Comparison of ENCODE assay signal across 8 cellular contexts in genomic region chr5:75668988-75669760, GRCh38. TPM values are rescaled to one million over a fixed set of nuclear protein-coding genes. Genes with fewer than 3 reads are reported as not detected.
DNase-seq lines count a peak whose midpoint lies in the region; ATAC-seq and TF ChIP-seq lines count a peak whose summit lies in the region.

No MANE protein-coding gene starts in this region.

- DNase-seq in KBM-7 (peak; percentile 73), T-cell (peak in 20 of 34 experiments; percentile 2 to 50 (median 16)), brain microvascular endothelial cell (peak; percentile 40), upper lobe of left lung (peak in 1 of 2 donors; percentile 44), NCI-H1048 (lab: John Stamatoyannopoulos, UW) (no peak)
- peak in 3 of 9 donors; percentile 3 to 61 (median 10) for DNase-seq in naive thymus-derived CD4-positive, alpha-beta T cell

- H3K27ac ChIP-seq in brain microvascular endothelial cell: no peak overlapping the region
- H3K27ac ChIP-seq in naive thymus-derived CD4-positive, alpha-beta T cell (ENCODE audit: low read depth, low read length): peak overlapping the region; percentile 42
- H3K27ac ChIP-seq in upper lobe of left lung: peak overlapping the region in 3 of 4 donors; percentile 14 to 30 (median 19)

- H3K36me3 Mint-ChIP-seq in T-cell: peaks cover 17% of the 10 kb centered on the region
- H3K36me3 Mint-ChIP-seq in naive thymus-derived CD4-positive, alpha-beta T cell: peaks cover 0 to 19% (median 14%) of the 10 kb centered on the region in 5 donors

- no peaks in the 10 kb centered on the region for H3K27me3 ChIP-seq in brain microvascular endothelial cell (replicated peaks)
- no peaks in the 10 kb centered on the region for H3K27me3 ChIP-seq in naive thymus-derived CD4-positive, alpha-beta T cell (ENCODE audit: control insufficient read depth in 2 of 2, insufficient read depth in 2 of 2, low read length in 2 of 2)
- H3K27me3 ChIP-seq in upper lobe of left lung: no peaks in the 10 kb centered on the region

- no peak for TF ChIP-seq EP300 in upper lobe of left lung (IDR thresholded peaks at IDR 0.05)

- H3K36me3 ChIP-seq in brain microvascular endothelial cell (replicated peaks) (no peaks in the 10 kb centered on the region), upper lobe of left lung (peaks cover 0 to 10% (median 0%) of the 10 kb centered on the region in 4 donors)
- peaks cover 0 to 7% (median 0%) of the 10 kb centered on the region in 3 experiments for H3K36me3 ChIP-seq in naive thymus-derived CD4-positive, alpha-beta T cell (ENCODE audit: control insufficient read depth in 2 of 3, insufficient read depth in 3 of 3, low read length in 3 of 3)

- ATAC-seq in GM21717 (IDR thresholded peaks at IDR 0.05; ENCODE audit: unreplicated experiment) (peak; percentile 89), T-cell (replicated peaks in 1 of 4) (peak; percentile 70 to 91 (median 80)), upper lobe of left lung (ENCODE audit: low FRiP score in 2 of 2) (peak; percentile 59 to 75)
- peak; percentile 90 for ATAC-seq in naive thymus-derived CD4-positive, alpha-beta T cell

- H3K9me3 ChIP-seq in naive thymus-derived CD4-positive, alpha-beta T cell (ENCODE audit: control insufficient read depth in 2 of 3, low read length in 3 of 3): no peaks in the 10 kb centered on the region
- no peaks in the 10 kb centered on the region for H3K9me3 ChIP-seq in upper lobe of left lung

- POLR2A ChIA-PET in T-cell (lab: Charles Lee): no interaction called here
- POLR2A ChIA-PET in naive thymus-derived CD4-positive, alpha-beta T cell (lab: Charles Lee): interaction anchor here (0.6 to 1.2 kb wide), 2 partner anchors 269 to 433 kb away, joined by 3 read pairs; partner anchors contain the start of gene ANKRD31

- in situ Hi-C loops in KBM-7 (cut with MboI; ENCODE audit: low pct_unique_long_range_greater_than_20kb, low sequenced_read_pairs) (no loop called here), brain microvascular endothelial cell (cut with HindIII; ENCODE audit: low pct_ligation_motif_present, low sequenced_read_pairs) (no loop called here)

- H3K27me3 Mint-ChIP-seq in T-cell: no peaks in the 10 kb centered on the region
- no peaks in the 10 kb centered on the region for H3K27me3 Mint-ChIP-seq in naive thymus-derived CD4-positive, alpha-beta T cell

- no peaks in the 10 kb centered on the region for H3K9me3 Mint-ChIP-seq in T-cell
- H3K9me3 Mint-ChIP-seq in naive thymus-derived CD4-positive, alpha-beta T cell: no peaks in the 10 kb centered on the region

- TF ChIP-seq CTCF in GM12875 (IDR thresholded peaks at IDR 0.05; ENCODE audit: borderline replicate concordance, insufficient read depth, low read depth, low read length) (no peak), brain microvascular endothelial cell (IDR thresholded peaks at IDR 0.05; ENCODE audit: low read depth, low read length, missing control alignments) (no peak), upper lobe of left lung (IDR thresholded peaks at IDR 0.05) (no peak)

- peaks cover 0 to 11% of the 10 kb centered on the region in 2 donors for H3K4me1 ChIP-seq in naive thymus-derived CD4-positive, alpha-beta T cell (ENCODE audit: control insufficient read depth in 2 of 2, insufficient read depth in 2 of 2, low read length in 2 of 2)
- H3K4me1 ChIP-seq in upper lobe of left lung: peaks cover 3 to 10% (median 8%) of the 10 kb centered on the region in 4 donors

- no peak for TF ChIP-seq POLR2A in upper lobe of left lung (IDR thresholded peaks at IDR 0.05)

- CTCF ChIA-PET in T-cell (lab: Charles Lee): interaction anchor here (0.6 to 1.3 kb wide), 3 partner anchors 9 to 306 kb away, joined by 3 to 6 read pairs (median 4); no protein-coding TSS in a partner anchor
- CTCF ChIA-PET in naive thymus-derived CD4-positive, alpha-beta T cell (lab: Charles Lee): interaction anchor here (0.6 to 0.9 kb wide), 3 partner anchors 9 to 14 kb away, joined by 3 to 4 read pairs (median 3); no protein-coding TSS in a partner anchor

- WGBS in upper lobe of left lung, 2 donors: 35 to 37% methylated on average over 7 to 11 of the region's 11 CpGs

- H3K27ac Mint-ChIP-seq in T-cell: peak overlapping the region; percentile 5 to 67
- H3K27ac Mint-ChIP-seq in naive thymus-derived CD4-positive, alpha-beta T cell: peak overlapping the region; percentile 3 to 91 (median 64)

- peak overlapping the region; percentile 46 for H3K4me3 ChIP-seq in GM12875 (ENCODE audit: low read depth, low read length)
- no peak overlapping the region for H3K4me3 ChIP-seq in brain microvascular endothelial cell (ENCODE audit: low read depth, low read length)
- peak overlapping the region; percentile 52 for H3K4me3 ChIP-seq in naive thymus-derived CD4-positive, alpha-beta T cell (ENCODE audit: low read length)
- peak overlapping the region in 2 of 4 donors; percentile 33 to 36 for H3K4me3 ChIP-seq in upper lobe of left lung

- H3K4me3 Mint-ChIP-seq in T-cell: peak overlapping the region; percentile 60 to 80 (median 79)
- peak overlapping the region; percentile 71 to 91 (median 84) for H3K4me3 Mint-ChIP-seq in naive thymus-derived CD4-positive, alpha-beta T cell

- peaks cover 14 to 25% (median 15%) of the 10 kb centered on the region in 3 donors for H3K4me1 Mint-ChIP-seq in T-cell
- H3K4me1 Mint-ChIP-seq in naive thymus-derived CD4-positive, alpha-beta T cell: peaks cover 7 to 26% (median 15%) of the 10 kb centered on the region in 7 donors

- intact Hi-C loops in naive thymus-derived CD4-positive, alpha-beta T cell (cut with micrococcal nuclease): loop anchor here in 1 of 2 donors (1.0 to 5.0 kb wide), 3 partner anchors 8 to 157 kb away; partner anchors contain the start of genes CERT1 and POLK

RNA-seq across cellular contexts. Expression of gene POC5, which starts 48.1 kb away (rescaled TPM):
- 10 to 100 TPM; 10.6 to 18.5 (median 14.2) TPM for total RNA-seq in T-cell
- total RNA-seq in naive thymus-derived CD4-positive, alpha-beta T cell: 10 to 100 TPM in 4 of 5 experiments, 1 to 10 TPM in 1; 8.5 to 17.9 (median 15.0) TPM
- polyA plus RNA-seq in naive thymus-derived CD4-positive, alpha-beta T cell: 10 to 100 TPM; 10.6 to 18.0 TPM
- 10 to 100 TPM in 4 of 6 donors, 1 to 10 TPM in 2; 8.9 to 46.2 (median 12.2) TPM for total RNA-seq in upper lobe of left lung

RNA-seq across cellular contexts. Expression of gene ANKDD1B, which starts 57.9 kb away (rescaled TPM):
- under 1 TPM in 4 of 5 donors, not detected in 1; 0.28 to 0.85 (median 0.33) TPM for total RNA-seq in T-cell
- under 1 TPM; 0.19 to 0.70 (median 0.41) TPM for total RNA-seq in naive thymus-derived CD4-positive, alpha-beta T cell
- under 1 TPM in 1 of 2 donors, not detected in 1; 0.12 TPM for polyA plus RNA-seq in naive thymus-derived CD4-positive, alpha-beta T cell
- total RNA-seq in upper lobe of left lung: 1 to 10 TPM in 5 of 6 donors, under 1 TPM in 1; 0.67 to 7.3 (median 4.4) TPM
